Comparison of ENCODE assay signal across 8 cellular contexts in genomic region chr17:41835800-41836549, GRCh38. TPM values are rescaled to one million over a fixed set of nuclear protein-coding genes. Genes with fewer than 3 reads are reported as not detected.
A peak's percentile ranks its signal among the peaks of the same experiment; 100 is the strongest.
DNase-seq lines count a peak whose midpoint lies in the region; ATAC-seq and TF ChIP-seq lines count a peak whose summit lies in the region.

Gene NT5C3B, minus strand, starts transcription at chr17:41836232. Its CDS starts 39 bp downstream, at chr17:41836193.

- peak within 1 kb of the TSS; percentile 61 for H3K27ac Mint-ChIP-seq in CD4-positive, alpha-beta T cell
- no peak within 1 kb of the TSS for H3K27ac Mint-ChIP-seq in endothelial cell (ENCODE audit: unreplicated experiment)

- ATAC-seq in CD4-positive, alpha-beta T cell (ENCODE audit: poor library complexity) = peak; percentile 79
- ATAC-seq in GM21619 (IDR thresholded peaks at IDR 0.05; ENCODE audit: unreplicated experiment) (peak; percentile 59), mucosa of descending colon (peak; percentile 94), GM18861 (IDR thresholded peaks at IDR 0.05; ENCODE audit: unreplicated experiment) (no peak)

- POLR2A ChIA-PET in CD4-positive, alpha-beta T cell (lab: Charles Lee) = interaction anchor here (2.0 to 2.2 kb wide), 2 partner anchors 24 to 29 kb away, joined by 7 to 10 read pairs; partner anchors contain the start of genes KLHL11 and P3H4

- peaks cover 27% of the 10 kb centered on the region for H3K36me3 Mint-ChIP-seq in CD4-positive, alpha-beta T cell (ENCODE audit: low read depth)
- H3K36me3 Mint-ChIP-seq in endothelial cell (ENCODE audit: low read depth, unreplicated experiment) = peaks cover 7% of the 10 kb centered on the region

- H3K4me3 ChIP-seq in mucosa of descending colon = peak within 1 kb of the TSS; percentile 56

- no peaks in the 10 kb centered on the region for H3K27me3 Mint-ChIP-seq in CD4-positive, alpha-beta T cell
- H3K27me3 Mint-ChIP-seq in endothelial cell (ENCODE audit: unreplicated experiment) = peaks cover 2% of the 10 kb centered on the region

- no peaks in the 10 kb centered on the region for H3K9me3 ChIP-seq in CD4-positive, alpha-beta T cell (ENCODE audit: control insufficient read depth, low read length)
- no peaks in the 10 kb centered on the region for H3K9me3 ChIP-seq in mucosa of descending colon

- peaks cover 6% of the 10 kb centered on the region for H3K4me1 ChIP-seq in mucosa of descending colon (ENCODE audit: low read depth)

- peak; percentile 14 to 68 (median 40) for DNase-seq in CD4-positive, alpha-beta T cell
- DNase-seq in NCI-H345 treated with DMSO at 0.1 percent for 48 hours (lab: John Stamatoyannopoulos, UW; ENCODE audit: unreplicated experiment) (peak; percentile 24), endothelial cell (ENCODE audit: low spot score) (peak; percentile 64), mucosa of descending colon (peak; percentile 56 to 71 (median 69))
- DNase-seq in activated CD8-positive, alpha-beta memory T cell treated with anti-CD3 and anti-CD28 coated beads, Interleukin-2, amount 50 U/mL, for 1 hour (ENCODE audit: extremely low read depth) = peak; percentile 11
- peak; percentile 11 to 27 for DNase-seq in stimulated activated CD8-positive, alpha-beta memory T cell treated with anti-CD3 and anti-CD28 coated beads, Interleukin-4, amount 100 ng/mL, for 1 hour (ENCODE audit: low read depth in 2 of 2, low spot score in 1 of 2)

- CTCF ChIA-PET in CD4-positive, alpha-beta T cell (lab: Charles Lee) = no interaction called here

- H3K9me3 Mint-ChIP-seq in CD4-positive, alpha-beta T cell = no peaks in the 10 kb centered on the region
- no peaks in the 10 kb centered on the region for H3K9me3 Mint-ChIP-seq in endothelial cell (ENCODE audit: unreplicated experiment)

- H3K4me1 Mint-ChIP-seq in CD4-positive, alpha-beta T cell (ENCODE audit: low read depth) = peaks cover 19% of the 10 kb centered on the region
- no peaks in the 10 kb centered on the region for H3K4me1 Mint-ChIP-seq in endothelial cell (ENCODE audit: unreplicated experiment)

- H3K27me3 ChIP-seq in CD4-positive, alpha-beta T cell (ENCODE audit: control insufficient read depth, insufficient read depth, low read length) = no peaks in the 10 kb centered on the region

- intact Hi-C loops in CD4-positive, alpha-beta T cell (cut with DNase I, micrococcal nuclease) = no loop called here
- intact Hi-C loops in mucosa of descending colon (cut with DNase I, micrococcal nuclease) = no loop called here

- peak within 1 kb of the TSS; percentile 92 for H3K4me3 Mint-ChIP-seq in CD4-positive, alpha-beta T cell
- peak within 1 kb of the TSS; percentile 92 for H3K4me3 Mint-ChIP-seq in endothelial cell (ENCODE audit: unreplicated experiment)

- H3K36me3 ChIP-seq in mucosa of descending colon (ENCODE audit: low read depth) = no peaks in the 10 kb centered on the region

- no peak for TF ChIP-seq CTCF in CD4-positive, alpha-beta T cell (IDR thresholded peaks at IDR 0.05)
- TF ChIP-seq CTCF in endothelial cell (IDR thresholded peaks at IDR 0.05; ENCODE audit: unreplicated experiment) (no peak), mucosa of descending colon (IDR thresholded peaks at IDR 0.05) (no peak)

- H3K27ac ChIP-seq in CD4-positive, alpha-beta T cell (ENCODE audit: low read depth, low read length) = no peak within 1 kb of the TSS

RNA-seq across cellular contexts. Expression of gene NT5C3B, which starts in this region (rescaled TPM):
- 10 to 100 TPM; 25.7 to 29.7 TPM for total RNA-seq in CD4-positive, alpha-beta T cell
- 79.9 TPM for total RNA-seq in endothelial cell (ENCODE audit: unreplicated experiment)
- 10 to 100 TPM; 17.8 to 46.5 (median 19.1) TPM for total RNA-seq in mucosa of descending colon

Comparison
In these comparisons a context has a peak if more than half of its experiments do, and no peak if none do; other contexts are left out.
1. DNase-seq: peak in every context shown above with its lines; median percentile 69 in mucosa of descending colon; 64 in endothelial cell; 40 in CD4-positive, alpha-beta T cell; 24 in NCI-H345 treated with DMSO at 0.1 percent for 48 hours; 19 in stimulated activated CD8-positive, alpha-beta memory T cell treated with anti-CD3 and anti-CD28 coated beads, Interleukin-4, amount 100 ng/mL, for 1 hour; 11 in activated CD8-positive, alpha-beta memory T cell treated with anti-CD3 and anti-CD28 coated beads, Interleukin-2, amount 50 U/mL, for 1 hour.